In genomic region chr13:80755925-80756324, GRCh38 we compare ENCODE assay signal across 20 cellular contexts.
DNase-seq lines count a peak whose midpoint lies in the region.
"Had no signal": no experiment of that assay in that cellular context is flagged by ENCODE, and none has a peak within 500 bp of the region (broad histone marks: within the 10 kb centered on the region; RNA-seq: fewer than 3 reads in every experiment).

No MANE protein-coding gene starts in this region.

- peak; percentile 14 for DNase-seq in NCI-H82 (lab: John Stamatoyannopoulos, UW)
- DNase-seq in NCI-H82 treated with DMSO at 0.1 percent for 48 hours (lab: John Stamatoyannopoulos, UW; ENCODE audit: unreplicated experiment): no peak
- peak; percentile 61 to 95 for DNase-seq in NCI-H524 (lab: John Stamatoyannopoulos, UW)
- DNase-seq in hippocampal formation (lab: John Stamatoyannopoulos, UW): peak; percentile 2 to 59
- peak; percentile 63 for DNase-seq in superior temporal gyrus (ENCODE audit: extremely low spot score)
- no peak for DNase-seq in SIG-M5 treated with dmso at 0.1 percent for 504 hours (lab: John Stamatoyannopoulos, UW; ENCODE audit: unreplicated experiment)
- DNase-seq in AG08396 (ENCODE audit: low spot score): no peak
- no peak for DNase-seq in cardiac septum (ENCODE audit: low spot score)
- DNase-seq: activated CD4-positive, alpha-beta memory T cell treated with anti-CD3 and anti-CD28 coated beads for 36 hours; activated T-cell treated with anti-CD3 and anti-CD28 coated beads, Interleukin-2, amount 50 U/mL, for 4 hours; CD8-positive, alpha-beta T cell; Karpas-422; kidney glomerular epithelial cell; mucosa of descending colon; NCI-H187 treated with DMSO at 0.1 percent for 48 hours; right lobe of liver; SHP77; stimulated activated CD4-positive, alpha-beta T cell treated with anti-CD3 and anti-CD28 coated beads, Interleukin-2, amount 100 ng/mL, for 48 hours; T-helper 17 cell; testis had no signal

- intact Hi-C loops in cardiac septum (cut with DNase I): no loop called here

Comparison
In these comparisons a context has a peak if more than half of its experiments do, and no peak if none do; other contexts are left out.
1. DNase-seq: peak in NCI-H82 (single experiment), NCI-H524 (2 of 2), hippocampal formation (2 of 2) and superior temporal gyrus (single experiment); none in NCI-H82 treated with DMSO at 0.1 percent for 48 hours (single experiment), SIG-M5 treated with dmso at 0.1 percent for 504 hours (single experiment), AG08396 (single experiment) and cardiac septum (single experiment).